ENCODE assay signal across 13 cellular contexts in genomic region chr7:55185321-55185802, GRCh38.
DNase-seq lines count a peak whose midpoint lies in the region; ATAC-seq, FAIRE-seq and TF ChIP-seq lines count a peak whose summit lies in the region.
"Had no signal": no experiment of that assay in that cellular context is flagged by ENCODE, and none has a peak within 500 bp of the region (broad histone marks: within the 10 kb centered on the region; RNA-seq: fewer than 3 reads in every experiment).

No MANE protein-coding gene starts in this region.

- no peak overlapping the region for H2AFZ ChIP-seq in trophoblast cell (ENCODE audit: insufficient read depth, low read length, poor library complexity)

- H3K9me3 ChIP-seq in MG63 (no peaks in the 10 kb centered on the region), trophoblast cell (ENCODE audit: insufficient read depth, low read depth, low read length) (peaks cover 1% of the 10 kb centered on the region)
- H3K9me3 ChIP-seq: SJSA1, stomach had no signal

- no CpG with 5 or more reads among the region's 8 CpGs for WGBS in trophoblast cell (ENCODE audit: extremely low coverage, insufficient coverage, insufficient read length)

- H3K36me3 ChIP-seq in MG63: peaks cover 75% of the 10 kb centered on the region
- peaks cover 50% of the 10 kb centered on the region for H3K36me3 ChIP-seq in bronchial epithelial cell (ENCODE audit: control insufficient read depth, insufficient read depth, low read length)
- peaks cover 24 to 28% of the 10 kb centered on the region in 2 experiments for H3K36me3 ChIP-seq in trophoblast cell (ENCODE audit: control insufficient read depth in 1 of 2, insufficient read depth in 2 of 2, low read length in 2 of 2)

- H3K4ac ChIP-seq in trophoblast cell (ENCODE audit: low read depth, low read length): no peak overlapping the region

- H4K8ac ChIP-seq in trophoblast cell (ENCODE audit: low read depth, low read length): no peak overlapping the region

- peaks cover 6 to 9% of the 10 kb centered on the region in 2 experiments for H3K4me1 ChIP-seq in trophoblast cell (ENCODE audit: control insufficient read depth in 1 of 2, insufficient read depth in 2 of 2, low read length in 2 of 2)

- no peak overlapping the region for H2BK12ac ChIP-seq in trophoblast cell (ENCODE audit: low read length)

- no peak overlapping the region for H3K18ac ChIP-seq in trophoblast cell (ENCODE audit: low read length)

- peaks cover 4% of the 10 kb centered on the region for H3K79me1 ChIP-seq in trophoblast cell (ENCODE audit: low read length)

- H2BK5ac ChIP-seq in trophoblast cell (ENCODE audit: low read depth, low read length, poor library complexity): no peak overlapping the region

- H3K14ac ChIP-seq in trophoblast cell (ENCODE audit: low read length): no peak overlapping the region

- TF ChIP-seq CTCF in GM12865 (IDR thresholded peaks at IDR 0.05; ENCODE audit: insufficient read depth, low read depth, low read length, missing control alignments): no peak
- no peak for TF ChIP-seq CTCF in bronchial epithelial cell (IDR thresholded peaks at IDR 0.05; ENCODE audit: insufficient read depth, low read length, severe bottlenecking)

- no peak overlapping the region for H2AK5ac ChIP-seq in trophoblast cell (ENCODE audit: low read length)

- no peak overlapping the region for H3K23ac ChIP-seq in trophoblast cell (ENCODE audit: low read length)

- no peaks in the 10 kb centered on the region for H3K27me3 ChIP-seq in MG63
- H3K27me3 ChIP-seq in bronchial epithelial cell (ENCODE audit: control insufficient read depth, insufficient read depth, low read length): no peaks in the 10 kb centered on the region
- H3K27me3 ChIP-seq in trophoblast cell (ENCODE audit: insufficient read depth, low read length): no peaks in the 10 kb centered on the region
- H3K27me3 ChIP-seq: SJSA1, stomach had no signal

- no peak overlapping the region for H2BK120ac ChIP-seq in trophoblast cell (ENCODE audit: insufficient read depth, low read length, poor library complexity)

- H3K27ac ChIP-seq in trophoblast cell (ENCODE audit: low read depth, low read length): no peak overlapping the region
- H3K27ac ChIP-seq: SJSA1 had no signal

- H3K79me2 ChIP-seq in trophoblast cell (ENCODE audit: control insufficient read depth, insufficient read depth, low read length, poor library complexity): no peaks in the 10 kb centered on the region

- intact Hi-C loops in head of caudate nucleus (cut with DNase I): no loop called here

- no peak for FAIRE-seq in bronchial epithelial cell (lab: Jason Lieb, UNC)

- DNase-seq in GM12865 (ENCODE audit: low read depth) (peak; percentile 15), MG63 (peak; percentile 79), bronchial epithelial cell (ENCODE audit: low read depth) (peak; percentile 48), trophoblast cell (peak; percentile 48 to 50), COR-L47 (lab: John Stamatoyannopoulos, UW) (no peak), head of caudate nucleus (no peak)
- DNase-seq: activated CD4-positive, CD25-positive, alpha-beta regulatory T cell; amygdala; CD8-positive, alpha-beta T cell; NCI-H69; stomach had no signal

- no peak overlapping the region for H3K9ac ChIP-seq in trophoblast cell (ENCODE audit: low read length)

- no peak overlapping the region for H3K4me2 ChIP-seq in trophoblast cell (ENCODE audit: low read length)

- H4K12ac ChIP-seq in trophoblast cell (ENCODE audit: low read depth, low read length): no peak overlapping the region

- H4K91ac ChIP-seq in trophoblast cell (ENCODE audit: low read depth, low read length): no peak overlapping the region

- ATAC-seq in HG02938 (IDR thresholded peaks at IDR 0.05; ENCODE audit: unreplicated experiment): no peak
- ATAC-seq: CD8-positive, alpha-beta T cell had no signal

- H3K4me3 ChIP-seq in GM12865 (ENCODE audit: low read depth, low read length) (no peak overlapping the region), MG63 (no peak overlapping the region), bronchial epithelial cell (ENCODE audit: low read depth, low read length) (no peak overlapping the region), trophoblast cell (ENCODE audit: low read depth, low read length) (no peak overlapping the region)
- H3K4me3 ChIP-seq: SJSA1, stomach had no signal

Comparison
In these comparisons a context has a peak if more than half of its experiments do, and no peak if none do; other contexts are left out.
1. DNase-seq: peak in GM12865 (single experiment), MG63 (single experiment), bronchial epithelial cell (single experiment) and trophoblast cell (2 of 2); none in COR-L47 (single experiment) and head of caudate nucleus (0 of 42).